Comparison of ENCODE assay signal across 8 cellular contexts in genomic region chr2:85308951-85309555, GRCh38. TPM values are rescaled to one million over a fixed set of nuclear protein-coding genes. Genes with fewer than 3 reads are reported as not detected.
DNase-seq lines count a peak whose midpoint lies in the region; ATAC-seq and TF ChIP-seq lines count a peak whose summit lies in the region.

No MANE protein-coding gene starts in this region.

- no peak overlapping the region for H3K4me3 Mint-ChIP-seq in mesothelial cell of epicardium

- no peaks in the 10 kb centered on the region for H3K27me3 ChIP-seq in tibial nerve

- WGBS in tibial nerve, 2 donors = 23 to 33% methylated on average over 14 of the region's 14 CpGs

- no peak overlapping the region for H3K4me3 ChIP-seq in tibial nerve

- ATAC-seq in left lobe of liver = peak; percentile 69
- no peak for ATAC-seq in GM21737 (IDR thresholded peaks at IDR 0.05; ENCODE audit: unreplicated experiment)

- no peak overlapping the region for H3K27ac Mint-ChIP-seq in mesothelial cell of epicardium

- H3K36me3 Mint-ChIP-seq in mesothelial cell of epicardium = peaks cover 34% of the 10 kb centered on the region

- H3K27me3 Mint-ChIP-seq in mesothelial cell of epicardium (ENCODE audit: low read depth) = no peaks in the 10 kb centered on the region

- H3K9me3 Mint-ChIP-seq in mesothelial cell of epicardium = no peaks in the 10 kb centered on the region

- peak overlapping the region in 3 of 4 donors; percentile 14 to 63 (median 35) for H3K27ac ChIP-seq in tibial nerve

- no peak for TF ChIP-seq EP300 in tibial nerve (IDR thresholded peaks at IDR 0.05)

- peaks cover 0 to 34% (median 0%) of the 10 kb centered on the region in 3 donors for H3K36me3 ChIP-seq in tibial nerve

- TF ChIP-seq CTCF in tibial nerve (IDR thresholded peaks at IDR 0.05) (no peak), mesothelial cell of epicardium (IDR thresholded peaks at IDR 0.05; ENCODE audit: unreplicated experiment) (no peak)

- H3K4me1 ChIP-seq in tibial nerve = peaks cover 0 to 29% (median 11%) of the 10 kb centered on the region in 4 donors

- no peak for TF ChIP-seq POLR2A in tibial nerve (IDR thresholded peaks at IDR 0.05)

- DNase-seq in DMS153 treated with DMSO at 0.1 percent for 48 hours (lab: John Stamatoyannopoulos, UW; ENCODE audit: unreplicated experiment) = peak; percentile 36
- peak; percentile 34 for DNase-seq in MV-4-11 (lab: John Stamatoyannopoulos, UW)
- DNase-seq in amniotic stem cell (lab: John Stamatoyannopoulos, UW) = peak; percentile 1
- DNase-seq in left lobe of liver (ENCODE audit: low spot score) = peak; percentile 73
- DNase-seq in tibial nerve (ENCODE audit: low spot score in 2 of 2) = no peak
- no peak for DNase-seq in activated gamma-delta T cell treated with Interleukin-2 at 50 U/mL for 16 hours
- no peak for DNase-seq in mesothelial cell of epicardium (ENCODE audit: low spot score in 2 of 2, unreplicated experiment in 2 of 2)

- H3K9me3 ChIP-seq in tibial nerve = no peaks in the 10 kb centered on the region

- H3K4me1 Mint-ChIP-seq in mesothelial cell of epicardium = no peaks in the 10 kb centered on the region

RNA-seq across cellular contexts. Expression of gene TGOLN2, which starts 18.7 kb away (rescaled TPM):
- total RNA-seq in left lobe of liver = 89.6 TPM
- 100 to 1,000 TPM in 3 of 4 donors, 10 to 100 TPM in 1; 96.9 to 128 (median 109) TPM for total RNA-seq in tibial nerve
- 59.0 to 62.5 TPM (median 59.2 TPM) in 3 replicates for total RNA-seq in mesothelial cell of epicardium

RNA-seq across cellular contexts. Expression of gene RETSAT, which starts 45.3 kb away (rescaled TPM):
- total RNA-seq in left lobe of liver = 113 TPM
- total RNA-seq in tibial nerve = 100 to 1,000 TPM in 2 of 4 donors, 10 to 100 TPM in 2; 74.7 to 113 (median 97.5) TPM
- 21.5 to 27.4 TPM (median 23.4 TPM) in 3 replicates for total RNA-seq in mesothelial cell of epicardium

RNA-seq across cellular contexts. Expression of gene ELMOD3, which starts 45.5 kb away (rescaled TPM):
- total RNA-seq in left lobe of liver = 12.7 TPM
- total RNA-seq in tibial nerve = 10 to 100 TPM; 21.2 to 39.0 (median 35.4) TPM
- total RNA-seq in mesothelial cell of epicardium = 23.2 to 25.2 TPM (median 24.5 TPM) in 3 replicates

Comparison
In these comparisons a context has a peak if more than half of its experiments do, and no peak if none do; other contexts are left out.
1. DNase-seq: peak in DMS153 treated with DMSO at 0.1 percent for 48 hours (single experiment), MV-4-11 (single experiment), amniotic stem cell (single experiment) and left lobe of liver (single experiment); none in tibial nerve (0 of 2), activated gamma-delta T cell treated with Interleukin-2 at 50 U/mL for 16 hours (single experiment) and mesothelial cell of epicardium (0 of 2).